Comparison of ENCODE assay signal across 1 cellular context in the genomic region with DNA sequence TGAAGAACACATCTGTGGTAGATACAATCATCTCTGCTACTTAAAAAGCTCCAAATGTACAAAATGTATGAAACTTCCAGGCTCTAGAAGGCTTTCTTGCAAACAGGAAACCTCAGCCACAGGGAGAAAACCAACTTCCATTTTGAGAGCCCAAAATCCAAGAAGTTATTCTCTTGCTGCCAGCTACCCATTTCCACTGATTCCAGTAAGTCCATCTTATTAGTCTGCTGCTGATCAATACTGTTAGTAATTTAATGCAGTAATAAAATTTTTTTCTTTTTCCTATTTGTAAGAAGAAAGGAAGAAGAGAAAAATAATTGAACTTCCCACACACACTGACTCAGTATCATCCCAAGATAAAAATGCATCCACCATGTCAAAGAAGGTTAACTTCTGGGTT.
TF ChIP-seq lines count a peak whose summit lies in the region.

No MANE protein-coding gene starts in this region.

TF ChIP-seq in A549, 52 proteins besides CTCF, POLR2A, EP300 and RAD21 (continued from another document):
- TF ChIP-seq BCL3 (IDR thresholded peaks at IDR 0.05), result no peak
- TF ChIP-seq, protein P1, sequence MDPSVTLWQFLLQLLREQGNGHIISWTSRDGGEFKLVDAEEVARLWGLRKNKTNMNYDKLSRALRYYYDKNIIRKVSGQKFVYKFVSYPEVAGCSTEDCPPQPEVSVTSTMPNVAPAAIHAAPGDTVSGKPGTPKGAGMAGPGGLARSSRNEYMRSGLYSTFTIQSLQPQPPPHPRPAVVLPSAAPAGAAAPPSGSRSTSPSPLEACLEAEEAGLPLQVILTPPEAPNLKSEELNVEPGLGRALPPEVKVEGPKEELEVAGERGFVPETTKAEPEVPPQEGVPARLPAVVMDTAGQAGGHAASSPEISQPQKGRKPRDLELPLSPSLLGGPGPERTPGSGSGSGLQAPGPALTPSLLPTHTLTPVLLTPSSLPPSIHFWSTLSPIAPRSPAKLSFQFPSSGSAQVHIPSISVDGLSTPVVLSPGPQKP (IDR thresholded peaks at IDR 0.05; ENCODE audit: low read depth, low read length), result no peak
- no peak for TF ChIP-seq NFE2L2 (conservative IDR thresholded peaks at IDR 0.05; ENCODE audit: low read length)
- no peak for TF ChIP-seq NPAS2 (CRISPR knock-in tag; IDR thresholded peaks at IDR 0.05; ENCODE audit: borderline replicate concordance)
- no peak for TF ChIP-seq E2F6 (IDR thresholded peaks at IDR 0.05; ENCODE audit: borderline replicate concordance, low read depth)
- no peak for TF ChIP-seq GATA3 (IDR thresholded peaks at IDR 0.05; ENCODE audit: borderline replicate concordance)
TF ChIP-seq in A549: peak in this region for 0.
